Comparison of ENCODE assay signal across 15 cellular contexts in genomic region chr10:61950449-61951143, GRCh38. TPM values are rescaled to one million over a fixed set of nuclear protein-coding genes. Genes with fewer than 3 reads are reported as not detected.
DNase-seq lines count a peak whose midpoint lies in the region; ATAC-seq and TF ChIP-seq lines count a peak whose summit lies in the region.
"Had no signal": no experiment of that assay in that cellular context is flagged by ENCODE, and none has a peak within 500 bp of the region (broad histone marks: within the 10 kb centered on the region; RNA-seq: fewer than 3 reads in every experiment).

No MANE protein-coding gene starts in this region.

- H3K9me3 Mint-ChIP-seq in CD4-positive, CD25-positive, alpha-beta regulatory T cell, result no peaks in the 10 kb centered on the region
- H3K9me3 Mint-ChIP-seq in IgD-negative memory B cell (no peaks in the 10 kb centered on the region), activated B cell treated with CpG ODN at 0.5 μM for 24 hours (no peaks in the 10 kb centered on the region)
- H3K9me3 Mint-ChIP-seq: H9 had no signal

- no peak for TF ChIP-seq RAD21 in SK-N-SH (IDR thresholded peaks at IDR 0.05; ENCODE audit: low read length)

- H3K9me2 ChIP-seq in SK-N-SH, result no peaks in the 10 kb centered on the region

- in situ Hi-C loops in G401 (cut with HindIII; ENCODE audit: low sequenced_read_pairs), result no loop called here

- peaks cover 49% of the 10 kb centered on the region for H3K36me3 Mint-ChIP-seq in CD4-positive, CD25-positive, alpha-beta regulatory T cell
- H3K36me3 Mint-ChIP-seq in IgD-negative memory B cell (peaks cover 6% of the 10 kb centered on the region), activated B cell treated with CpG ODN at 0.5 μM for 24 hours (ENCODE audit: low read depth) (peaks cover 77% of the 10 kb centered on the region)

- no peaks in the 10 kb centered on the region for H3F3A ChIP-seq in SK-N-SH (replicated peaks; ENCODE audit: insufficient read depth)

- peaks cover 63% of the 10 kb centered on the region for H3K36me3 ChIP-seq in CD4-positive, CD25-positive, alpha-beta regulatory T cell (ENCODE audit: control insufficient read depth, insufficient read depth, low read length)
- H3K36me3 ChIP-seq in right lobe of liver, result no peaks in the 10 kb centered on the region
- H3K36me3 ChIP-seq in SK-N-SH (replicated peaks in 1 of 2; ENCODE audit: control insufficient read depth in 1 of 2, insufficient read depth in 2 of 2, low read length in 1 of 2), result peaks cover 16 to 46% of the 10 kb centered on the region in 2 experiments

- peaks cover 22% of the 10 kb centered on the region for H3K79me2 ChIP-seq in SK-N-SH (ENCODE audit: insufficient read depth)

- no peaks in the 10 kb centered on the region for H3K27me3 Mint-ChIP-seq in CD4-positive, CD25-positive, alpha-beta regulatory T cell
- H3K27me3 Mint-ChIP-seq in IgD-negative memory B cell, result no peaks in the 10 kb centered on the region
- no peaks in the 10 kb centered on the region for H3K27me3 Mint-ChIP-seq in activated B cell treated with CpG ODN at 0.5 μM for 24 hours

- TF ChIP-seq POLR2A in right lobe of liver (IDR thresholded peaks at IDR 0.05), result no peak

- CTCF ChIA-PET in activated B cell treated with CpG ODN at 0.5 μM for 24 hours (lab: Charles Lee) (interaction anchor here (1.8 kb wide), 1 partner anchor 86 kb away, joined by 4 read pairs; no protein-coding TSS in a partner anchor), SK-N-SH (lab: Yijun Ruan, JAX) (interaction anchor here (1.1 kb wide), 1 partner anchor 294 kb away, joined by 3 read pairs; no protein-coding TSS in a partner anchor)

- DNase-seq in CD4-positive, CD25-positive, alpha-beta regulatory T cell, result no peak
- DNase-seq in activated B cell treated with CpG ODN at 0.5 μM for 24 hours, result no peak
- no peak for DNase-seq in right lobe of liver
- DNase-seq in SK-N-SH, result no peak
- DNase-seq in G401 (ENCODE audit: low spot score), result no peak
- DNase-seq: EL, H9, IMR-90, MV-4-11, NCI-H1436, NCI-H2029 treated with DMSO at 0.1 percent for 48 hours, NCI-H526 treated with DMSO at 0.1 percent for 48 hours, SIG-M5 had no signal

- WGBS in right lobe of liver (ENCODE audit: insufficient coverage, low coverage, low lambda C conversion rate, missing lambda C conversion rate), result 61% methylated on average over 2 of the region's 2 CpGs
- WGBS in SK-N-SH (ENCODE audit: low lambda C conversion rate), result 90% methylated on average over 2 of the region's 2 CpGs

- H3K27ac Mint-ChIP-seq in CD4-positive, CD25-positive, alpha-beta regulatory T cell, result peak overlapping the region in 2 of 3 donors; percentile 46 to 79
- H3K27ac Mint-ChIP-seq in IgD-negative memory B cell (peak overlapping the region in 2 of 3 donors; percentile 65 to 67), activated B cell treated with CpG ODN at 0.5 μM for 24 hours (peak overlapping the region; percentile 46)
- H3K27ac Mint-ChIP-seq: H9 had no signal

- peaks cover 32 to 46% (median 34%) of the 10 kb centered on the region in 4 donors for H3K4me1 Mint-ChIP-seq in CD4-positive, CD25-positive, alpha-beta regulatory T cell
- H3K4me1 Mint-ChIP-seq in IgD-negative memory B cell (peaks cover 18 to 31% (median 24%) of the 10 kb centered on the region in 3 donors), activated B cell treated with CpG ODN at 0.5 μM for 24 hours (peaks cover 34% of the 10 kb centered on the region)
- H3K4me1 Mint-ChIP-seq: H9 had no signal

- no peak overlapping the region for H3K27ac ChIP-seq in CD4-positive, CD25-positive, alpha-beta regulatory T cell (ENCODE audit: insufficient read depth, low read length, poor library complexity, severe bottlenecking)
- peak overlapping the region in 2 of 3 donors; percentile 17 to 27 for H3K27ac ChIP-seq in right lobe of liver
- H3K27ac ChIP-seq in SK-N-SH (ENCODE audit: low read depth in 2 of 2, low read length in 1 of 2), result no peak overlapping the region

- no peaks in the 10 kb centered on the region for H4K20me1 ChIP-seq in SK-N-SH (ENCODE audit: insufficient read depth)

- no peak for ATAC-seq in CD4-positive, CD25-positive, alpha-beta regulatory T cell (ENCODE audit: low read depth in 2 of 2)
- ATAC-seq in activated B cell treated with CpG ODN at 0.5 μM for 24 hours (ENCODE audit: low read depth) (no peak), right lobe of liver (peak; percentile 80 to 92 (median 85)), HG03045 (IDR thresholded peaks at IDR 0.05; ENCODE audit: unreplicated experiment) (no peak)

- no peak overlapping the region for H2AFZ ChIP-seq in SK-N-SH (ENCODE audit: low read depth)

- no peak overlapping the region for H3K9ac ChIP-seq in SK-N-SH

- no peaks in the 10 kb centered on the region for H3K9me3 ChIP-seq in CD4-positive, CD25-positive, alpha-beta regulatory T cell (ENCODE audit: control insufficient read depth in 2 of 2, low read length in 2 of 2)
- no peaks in the 10 kb centered on the region for H3K9me3 ChIP-seq in right lobe of liver
- H3K9me3 ChIP-seq in SK-N-SH, result no peaks in the 10 kb centered on the region

- TF ChIP-seq EP300 in SK-N-SH (IDR thresholded peaks at IDR 0.05; ENCODE audit: borderline replicate concordance in 1 of 2, low read depth in 1 of 2, low read length in 1 of 2), result no peak

- no peak for TF ChIP-seq CTCF in activated B cell treated with CpG ODN at 0.5 μM for 24 hours (IDR thresholded peaks at IDR 0.05)
- no peak for TF ChIP-seq CTCF in right lobe of liver (IDR thresholded peaks at IDR 0.05)
- TF ChIP-seq CTCF in SK-N-SH (IDR thresholded peaks at IDR 0.05), result no peak

- H3K4me1 ChIP-seq in CD4-positive, CD25-positive, alpha-beta regulatory T cell (ENCODE audit: control insufficient read depth, insufficient read depth, low read length, poor library complexity, severe bottlenecking), result no peaks in the 10 kb centered on the region
- H3K4me1 ChIP-seq in right lobe of liver (peaks cover 0 to 6% (median 4%) of the 10 kb centered on the region in 4 donors), SK-N-SH (ENCODE audit: control insufficient read depth in 1 of 2, insufficient read depth in 2 of 2, low read depth in 1 of 2, low read length in 1 of 2) (no peaks in the 10 kb centered on the region; a peak in 1 of 4 replicates)

- no peak overlapping the region for H3K4me3 ChIP-seq in CD4-positive, CD25-positive, alpha-beta regulatory T cell (ENCODE audit: low read depth, low read length)
- no peak overlapping the region for H3K4me3 ChIP-seq in right lobe of liver
- H3K4me3 ChIP-seq in SK-N-SH (ENCODE audit: low read depth in 2 of 2, low read length in 1 of 2), result no peak overlapping the region

- POLR2A ChIA-PET in activated B cell treated with CpG ODN at 0.5 μM for 24 hours (lab: Charles Lee) (interaction anchor here (0.6 to 1.6 kb wide), 2 partner anchors 8 to 47 kb away, joined by 4 to 7 read pairs; no protein-coding TSS in a partner anchor), SK-N-SH (lab: Yijun Ruan, JAX) (no interaction called here)

- no peaks in the 10 kb centered on the region for H3K27me3 ChIP-seq in CD4-positive, CD25-positive, alpha-beta regulatory T cell (ENCODE audit: control insufficient read depth, insufficient read depth, low read length)
- H3K27me3 ChIP-seq in right lobe of liver (no peaks in the 10 kb centered on the region), SK-N-SH (ENCODE audit: insufficient read depth) (no peaks in the 10 kb centered on the region)

- H3K4me3 Mint-ChIP-seq in CD4-positive, CD25-positive, alpha-beta regulatory T cell, result peak overlapping the region in 1 of 4 donors; percentile 21
- H3K4me3 Mint-ChIP-seq in IgD-negative memory B cell (no peak overlapping the region), activated B cell treated with CpG ODN at 0.5 μM for 24 hours (no peak overlapping the region)
- H3K4me3 Mint-ChIP-seq: H9 had no signal

- intact Hi-C loops in activated B cell treated with CpG ODN at 0.5 μM for 24 hours (cut with micrococcal nuclease) (no loop called here), right lobe of liver (cut with DNase I) (no loop called here)

- no peak overlapping the region for H3K4me2 ChIP-seq in SK-N-SH

TF ChIP-seq in SK-N-SH, 30 proteins besides CTCF, POLR2A, EP300 and RAD21:
- TF ChIP-seq YY1 (IDR thresholded peaks at IDR 0.05; ENCODE audit: low read depth) (no peak), NRF1 (IDR thresholded peaks at IDR 0.05; ENCODE audit: low read depth, low read length) (no peak), PBX3 (IDR thresholded peaks at IDR 0.05) (no peak)

RNA-seq across cellular contexts. Expression of gene ARID5B, which starts 49.1 kb away (rescaled TPM):
- 169 TPM for total RNA-seq in CD4-positive, CD25-positive, alpha-beta regulatory T cell
- 10 to 100 TPM; 58.1 to 67.2 (median 62.5) TPM for polyA plus RNA-seq in CD4-positive, CD25-positive, alpha-beta regulatory T cell
- polyA plus RNA-seq in IgD-negative memory B cell (154 TPM), SK-N-SH (2012; rRNA removed) (10.9 and 18.4 TPM in 2 replicates)
- total RNA-seq in activated B cell treated with CpG ODN at 0.5 μM for 24 hours (67.4 and 76.8 TPM in 2 replicates), right lobe of liver (10 to 100 TPM in 1 of 6 experiments, 1 to 10 TPM in 5; 2.7 to 10.5 (median 5.3) TPM)
- 12.7 and 13.2 TPM in 2 replicates for polyA plus RNA-seq in SK-N-SH (2012; cell fraction: cytosol; rRNA removed)
- polyA plus RNA-seq in SK-N-SH (2012; cell fraction: nucleus; rRNA removed), result 12.0 and 22.4 TPM in 2 replicates
- total RNA-seq in G401 (2014; rRNA removed; shearing (Covaris generic)), result 8.6 and 12.4 TPM in 2 replicates

Comparison
In these comparisons a context has a peak if more than half of its experiments do, and no peak if none do; other contexts are left out.
1. ATAC-seq: peak in right lobe of liver (4 of 4); none in CD4-positive, CD25-positive, alpha-beta regulatory T cell (0 of 2), activated B cell treated with CpG ODN at 0.5 μM for 24 hours (single experiment) and HG03045 (single experiment).
2. H3K27ac ChIP-seq: peak in right lobe of liver (2 of 3); none in CD4-positive, CD25-positive, alpha-beta regulatory T cell (single experiment) and SK-N-SH (0 of 2).
3. Peak in every context shown above with its lines, with median percentiles within 50 percentile points of each other: H3K27ac Mint-ChIP-seq.